ENCODE assay signal across 1 cellular context in genomic region chr16:8678068-8678927, GRCh38.
TF ChIP-seq lines count a peak whose summit lies in the region.

No MANE protein-coding gene starts in this region.

TF ChIP-seq in HepG2, 621 proteins besides CTCF, POLR2A, EP300 and RAD21 (continued from another document and continues in another):
- peak; percentile 91; the same call in 1 of the 2 replicates for TF ChIP-seq ZBTB25 (CRISPR knock-in tag; IDR thresholded peaks at IDR 0.05)
- TF ChIP-seq ATF6 (CRISPR knock-in tag; conservative IDR thresholded peaks at IDR 0.05), result no peak
- TF ChIP-seq ZNF761 (CRISPR knock-in tag; conservative IDR thresholded peaks at IDR 0.05), result peak; percentile 79; the same call in 1 of the 2 replicates
- no peak; the same call in 1 of the 2 replicates for TF ChIP-seq ZNF101 (CRISPR knock-in tag; IDR thresholded peaks at IDR 0.05; ENCODE audit: borderline replicate concordance, low read depth)
- no peak for TF ChIP-seq ZBTB34 (CRISPR knock-in tag; IDR thresholded peaks at IDR 0.05)
- TF ChIP-seq SMAD9 (CRISPR knock-in tag; IDR thresholded peaks at IDR 0.05), result no peak
- TF ChIP-seq HNRNPLL (IDR thresholded peaks at IDR 0.05; ENCODE audit: low read depth, low read length, poor library complexity, severe bottlenecking), result no peak
- no peak for TF ChIP-seq BRCA1 (CRISPR knock-in tag; IDR thresholded peaks at IDR 0.05)
- peak; percentile 99 for TF ChIP-seq ARID5B (CRISPR knock-in tag; IDR thresholded peaks at IDR 0.05)
- no peak for TF ChIP-seq ZSCAN12 (CRISPR knock-in tag; IDR thresholded peaks at IDR 0.05)
- peak; percentile 77 for TF ChIP-seq PAXIP1 (CRISPR knock-in tag; conservative IDR thresholded peaks at IDR 0.05)
- TF ChIP-seq HNRNPH1 (optimal IDR thresholded peaks at IDR 0.05; ENCODE audit: low read depth, low read length), result no peak
- TF ChIP-seq ZNF180 (CRISPR knock-in tag; IDR thresholded peaks at IDR 0.05; ENCODE audit: borderline replicate concordance, low read depth), result no peak
- TF ChIP-seq TSC22D2 (CRISPR knock-in tag; IDR thresholded peaks at IDR 0.05; ENCODE audit: borderline replicate concordance), result 0 out of 2 replicates have a peak, but pooled peaks have one; percentile 24
- TF ChIP-seq SUZ12 (IDR thresholded peaks at IDR 0.05; ENCODE audit: low read depth, low read length), result no peak
- no peak for TF ChIP-seq ZFP36L2 (CRISPR knock-in tag; IDR thresholded peaks at IDR 0.05)
- no peak for TF ChIP-seq MTERF4 (CRISPR knock-in tag; IDR thresholded peaks at IDR 0.05)
- TF ChIP-seq KAT8 (CRISPR knock-in tag; IDR thresholded peaks at IDR 0.05), result peak; percentile 71; the same call in 1 of the 2 replicates
- no peak for TF ChIP-seq ZMYM4 (CRISPR knock-in tag; IDR thresholded peaks at IDR 0.05)
- TF ChIP-seq PITX1 (CRISPR knock-in tag; IDR thresholded peaks at IDR 0.05), result peak; percentile 45; the same call in 1 of the 2 replicates
- 0 out of 2 replicates have a peak, but pooled peaks have one; percentile 29 for TF ChIP-seq CBFB (CRISPR knock-in tag; IDR thresholded peaks at IDR 0.05)
- no peak for TF ChIP-seq MATR3 (CRISPR knock-in tag; IDR thresholded peaks at IDR 0.05)
- TF ChIP-seq ZNF770 (CRISPR knock-in tag; IDR thresholded peaks at IDR 0.05), result no peak; the same call in 1 of the 2 replicates
- no peak for TF ChIP-seq GABPA (IDR thresholded peaks at IDR 0.05; ENCODE audit: low read depth, low read length)
- TF ChIP-seq GABPA (CRISPR knock-in tag; IDR thresholded peaks at IDR 0.05; ENCODE audit: low read depth), result no peak
- TF ChIP-seq NCOR1 (IDR thresholded peaks at IDR 0.05; ENCODE audit: borderline replicate concordance, low read length), result peak; percentile 91
- peak; percentile 68 for TF ChIP-seq ATF7 (IDR thresholded peaks at IDR 0.05)
- TF ChIP-seq ATF7 (CRISPR knock-in tag; IDR thresholded peaks at IDR 0.05), result no peak; the same call in 1 of the 2 replicates
- no peak; the same call in 1 of the 2 replicates for TF ChIP-seq AKNA (CRISPR knock-in tag; IDR thresholded peaks at IDR 0.05; ENCODE audit: borderline replicate concordance)
- peak; percentile 33; the same call in 1 of the 2 replicates for TF ChIP-seq UBTF (CRISPR knock-in tag; IDR thresholded peaks at IDR 0.05)
